In the genomic region with DNA sequence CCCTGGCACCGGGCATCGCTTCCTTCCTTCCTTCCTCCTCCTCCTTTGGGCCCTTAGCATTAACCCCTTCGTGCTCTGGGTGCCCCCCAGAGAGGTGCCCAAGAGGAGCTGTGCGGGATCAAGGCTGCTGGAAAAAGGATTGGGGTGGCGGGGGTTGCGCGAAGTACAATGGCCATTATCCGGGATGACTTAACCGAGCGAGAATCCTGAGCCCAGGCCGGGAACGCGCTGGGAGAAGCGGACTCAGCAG, we compare ENCODE assay signal across 1 cellular context.
TF ChIP-seq lines count a peak whose summit lies in the region.

No MANE protein-coding gene starts in this region.

TF ChIP-seq in K562, 482 proteins besides CTCF, POLR2A, EP300 and RAD21:
- no peak for TF ChIP-seq BRF1 (IDR thresholded peaks at IDR 0.05; ENCODE audit: borderline replicate concordance, extremely low read depth, insufficient read length)
- TF ChIP-seq ZSCAN29 (IDR thresholded peaks at IDR 0.05): 0 out of 2 replicates have a peak, but pooled peaks have one; percentile 7
